Comparison of ENCODE assay signal across 8 cellular contexts in the genomic region with DNA sequence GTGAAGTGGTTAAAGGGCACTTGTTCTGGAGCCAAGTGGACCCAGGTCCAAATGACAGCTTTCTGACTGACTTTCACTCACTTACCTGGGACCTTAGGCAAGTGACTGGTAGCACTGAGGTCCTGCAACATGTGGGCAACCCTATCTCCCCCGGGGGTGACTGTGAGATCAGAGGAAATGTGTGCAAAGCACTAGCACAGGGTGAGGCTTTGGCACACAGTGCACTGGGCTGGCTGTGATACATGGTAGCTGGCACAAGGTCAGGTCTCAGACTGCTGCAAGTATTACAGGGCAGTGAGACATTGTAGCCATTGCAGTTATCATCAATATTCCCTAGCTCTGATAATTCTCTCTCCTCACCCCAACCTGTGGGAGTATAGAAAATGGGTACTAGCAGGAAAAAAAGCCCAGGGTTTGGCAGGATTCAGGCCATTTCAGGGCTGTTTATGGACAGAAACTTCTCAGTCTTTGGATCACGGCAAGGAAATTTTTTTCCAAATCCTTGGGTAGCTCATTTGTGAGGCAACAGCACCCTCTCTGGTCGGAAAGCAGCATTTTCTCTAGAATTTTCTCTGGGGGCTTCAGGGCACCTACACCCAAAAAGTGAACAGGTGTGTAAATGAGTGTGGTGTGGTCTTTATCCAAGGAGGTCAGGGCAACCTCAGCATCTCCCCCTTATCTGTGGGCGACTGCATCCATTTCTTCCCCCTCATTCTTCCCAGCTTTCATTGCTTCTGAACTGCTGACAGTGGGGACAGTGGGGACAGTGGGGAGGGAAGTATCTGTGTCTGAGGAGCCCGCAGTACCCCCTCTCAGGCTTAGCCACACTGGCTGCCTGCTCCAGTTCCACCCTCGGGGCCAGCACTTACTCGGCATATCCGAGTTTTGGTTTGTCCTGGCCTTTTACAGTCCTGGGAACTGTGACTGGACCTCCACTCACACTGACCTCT.
DNase-seq lines count a peak whose midpoint lies in the region; ATAC-seq, FAIRE-seq and TF ChIP-seq lines count a peak whose summit lies in the region.

No MANE protein-coding gene starts in this region.

- TF ChIP-seq EP300 in HepG2 (IDR thresholded peaks at IDR 0.05; ENCODE audit: low read depth in 2 of 2, low read length in 2 of 2) (no peak), HepG2 (CRISPR knock-in tag; IDR thresholded peaks at IDR 0.05; ENCODE audit: borderline replicate concordance) (no peak)

- H3K4me2 ChIP-seq in HepG2 (ENCODE audit: low read depth, low read length): no peak overlapping the region

- H2AFZ ChIP-seq in HepG2 (ENCODE audit: low read length): no peak overlapping the region

- intact Hi-C loops in HepG2 (cut with micrococcal nuclease; ENCODE audit: unreplicated experiment): loop anchor here (1.0 kb wide), 1 partner anchor 367 kb away; no protein-coding TSS in a partner anchor

- no peak for TF ChIP-seq POLR2A in HepG2 (IDR thresholded peaks at IDR 0.05; ENCODE audit: insufficient read depth in 1 of 2, low read depth in 2 of 2, low read length in 2 of 2)

- no TSS peak for BruUV-seq in HepG2 (replicated peaks; lab: Mats Ljungman, UMichigan)

- H3K27me3 ChIP-seq in bronchial epithelial cell (ENCODE audit: control insufficient read depth, insufficient read depth, low read length) (no peaks in the 10 kb centered on the region), HepG2 (ENCODE audit: control insufficient read depth in 1 of 2, insufficient read depth in 2 of 2, low read length in 2 of 2) (peaks cover 7 to 59% of the 10 kb centered on the region in 2 experiments; a peak in 4 of 5 replicates)

- H3K79me2 ChIP-seq in HepG2 (ENCODE audit: insufficient read depth, low read length): no peaks in the 10 kb centered on the region

- H4K20me1 ChIP-seq in HepG2 (ENCODE audit: insufficient read depth, low read length): no peaks in the 10 kb centered on the region

- no peaks in the 10 kb centered on the region for H3K36me3 ChIP-seq in bronchial epithelial cell (ENCODE audit: control insufficient read depth, insufficient read depth, low read length)
- H3K36me3 ChIP-seq in HepG2 (replicated peaks in 1 of 2; ENCODE audit: control insufficient read depth in 1 of 2, insufficient read depth in 2 of 2, low read length in 2 of 2): no peaks in the 10 kb centered on the region

- CTCF ChIA-PET in HepG2 (lab: Yijun Ruan, JAX; ENCODE audit: low intra/inter-chr PET ratio, low total read pairs): interaction anchor here (1.0 to 1.5 kb wide), 3 partner anchors 235 to 585 kb away, joined by 3 to 10 read pairs (median 3); no protein-coding TSS in a partner anchor

- H3K27ac ChIP-seq in HepG2 (ENCODE audit: extremely low read length, insufficient read depth, low read length): no peak overlapping the region

- FAIRE-seq in bronchial epithelial cell (lab: Jason Lieb, UNC): peak; percentile 92
- FAIRE-seq in HepG2 (lab: Jason Lieb, UNC): peak; percentile 60

- H3K4me3 ChIP-seq in bronchial epithelial cell (ENCODE audit: low read depth, low read length) (no peak overlapping the region), HepG2 (replicated peaks in 1 of 3; ENCODE audit: insufficient read depth in 1 of 3, low read depth in 2 of 3, low read length in 3 of 3) (no peak overlapping the region)

- ATAC-seq in HepG2 (peak; percentile 48), GM21723 (IDR thresholded peaks at IDR 0.05; ENCODE audit: unreplicated experiment) (no peak)

- DNase-seq in DMS 273 treated with DMSO at 0.1 percent for 48 hours (lab: John Stamatoyannopoulos, UW) (peak; percentile 51), M059J (ENCODE audit: low read depth) (peak; percentile 12), bronchial epithelial cell (ENCODE audit: low read depth) (peak; percentile 2), HepG2 (ENCODE audit: low spot score) (no peak), COLO668 (lab: John Stamatoyannopoulos, UW; ENCODE audit: unreplicated experiment) (no peak), NCI-H146 (lab: John Stamatoyannopoulos, UW) (no peak)
- DNase-seq in stimulated activated CD4-positive, alpha-beta T cell treated with anti-CD3 and anti-CD28 coated beads, Interleukin-4, amount 100 ng/mL, for 1 hour: no peak

- H3K9me3 ChIP-seq in HepG2 (ENCODE audit: low read length): no peaks in the 10 kb centered on the region

- peak; percentile 43; the same call in 1 of the 2 replicates for TF ChIP-seq RAD21 in HepG2 (CRISPR knock-in tag; IDR thresholded peaks at IDR 0.05)

- no peaks in the 10 kb centered on the region for H3K4me1 ChIP-seq in HepG2 (ENCODE audit: insufficient read depth, low read length)

- 0% methylated on average over 8 of the region's 8 CpGs for WGBS in HepG2 (ENCODE audit: low lambda C conversion rate)

- POLR2A ChIA-PET in HepG2 (lab: Yijun Ruan, JAX): no interaction called here

- in situ Hi-C loops in HepG2 (cut with HindIII; ENCODE audit: extremely low pct_ligation_motif_present, low pct_unique_long_range_greater_than_20kb): no loop called here

- no peak overlapping the region for H3K9ac ChIP-seq in HepG2 (ENCODE audit: insufficient read depth, low read depth, low read length)

- peak; percentile 41 for TF ChIP-seq CTCF in bronchial epithelial cell (IDR thresholded peaks at IDR 0.05; ENCODE audit: insufficient read depth, low read length, severe bottlenecking)
- peak; percentile 55 for TF ChIP-seq CTCF in HepG2 (CRISPR knock-in tag; IDR thresholded peaks at IDR 0.05)

TF ChIP-seq in HepG2, 621 proteins besides CTCF, POLR2A, EP300 and RAD21 (continues in another document):
- TF ChIP-seq STAG1 (CRISPR knock-in tag; IDR thresholded peaks at IDR 0.05): peak; percentile 77
- no peak for TF ChIP-seq ZBTB20 (CRISPR knock-in tag; IDR thresholded peaks at IDR 0.05; ENCODE audit: borderline replicate concordance, low read depth)
- TF ChIP-seq, protein P1, sequence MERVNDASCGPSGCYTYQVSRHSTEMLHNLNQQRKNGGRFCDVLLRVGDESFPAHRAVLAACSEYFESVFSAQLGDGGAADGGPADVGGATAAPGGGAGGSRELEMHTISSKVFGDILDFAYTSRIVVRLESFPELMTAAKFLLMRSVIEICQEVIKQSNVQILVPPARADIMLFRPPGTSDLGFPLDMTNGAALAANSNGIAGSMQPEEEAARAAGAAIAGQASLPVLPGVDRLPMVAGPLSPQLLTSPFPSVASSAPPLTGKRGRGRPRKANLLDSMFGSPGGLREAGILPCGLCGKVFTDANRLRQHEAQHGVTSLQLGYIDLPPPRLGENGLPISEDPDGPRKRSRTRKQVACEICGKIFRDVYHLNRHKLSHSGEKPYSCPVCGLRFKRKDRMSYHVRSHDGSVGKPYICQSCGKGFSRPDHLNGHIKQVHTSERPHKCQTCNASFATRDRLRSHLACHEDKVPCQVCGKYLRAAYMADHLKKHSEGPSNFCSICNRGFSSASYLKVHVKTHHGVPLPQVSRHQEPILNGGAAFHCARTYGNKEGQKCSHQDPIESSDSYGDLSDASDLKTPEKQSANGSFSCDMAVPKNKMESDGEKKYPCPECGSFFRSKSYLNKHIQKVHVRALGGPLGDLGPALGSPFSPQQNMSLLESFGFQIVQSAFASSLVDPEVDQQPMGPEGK (CRISPR knock-in tag; IDR thresholded peaks at IDR 0.05): peak; percentile 36; the same call in 1 of the 2 replicates
- TF ChIP-seq, protein P2, sequence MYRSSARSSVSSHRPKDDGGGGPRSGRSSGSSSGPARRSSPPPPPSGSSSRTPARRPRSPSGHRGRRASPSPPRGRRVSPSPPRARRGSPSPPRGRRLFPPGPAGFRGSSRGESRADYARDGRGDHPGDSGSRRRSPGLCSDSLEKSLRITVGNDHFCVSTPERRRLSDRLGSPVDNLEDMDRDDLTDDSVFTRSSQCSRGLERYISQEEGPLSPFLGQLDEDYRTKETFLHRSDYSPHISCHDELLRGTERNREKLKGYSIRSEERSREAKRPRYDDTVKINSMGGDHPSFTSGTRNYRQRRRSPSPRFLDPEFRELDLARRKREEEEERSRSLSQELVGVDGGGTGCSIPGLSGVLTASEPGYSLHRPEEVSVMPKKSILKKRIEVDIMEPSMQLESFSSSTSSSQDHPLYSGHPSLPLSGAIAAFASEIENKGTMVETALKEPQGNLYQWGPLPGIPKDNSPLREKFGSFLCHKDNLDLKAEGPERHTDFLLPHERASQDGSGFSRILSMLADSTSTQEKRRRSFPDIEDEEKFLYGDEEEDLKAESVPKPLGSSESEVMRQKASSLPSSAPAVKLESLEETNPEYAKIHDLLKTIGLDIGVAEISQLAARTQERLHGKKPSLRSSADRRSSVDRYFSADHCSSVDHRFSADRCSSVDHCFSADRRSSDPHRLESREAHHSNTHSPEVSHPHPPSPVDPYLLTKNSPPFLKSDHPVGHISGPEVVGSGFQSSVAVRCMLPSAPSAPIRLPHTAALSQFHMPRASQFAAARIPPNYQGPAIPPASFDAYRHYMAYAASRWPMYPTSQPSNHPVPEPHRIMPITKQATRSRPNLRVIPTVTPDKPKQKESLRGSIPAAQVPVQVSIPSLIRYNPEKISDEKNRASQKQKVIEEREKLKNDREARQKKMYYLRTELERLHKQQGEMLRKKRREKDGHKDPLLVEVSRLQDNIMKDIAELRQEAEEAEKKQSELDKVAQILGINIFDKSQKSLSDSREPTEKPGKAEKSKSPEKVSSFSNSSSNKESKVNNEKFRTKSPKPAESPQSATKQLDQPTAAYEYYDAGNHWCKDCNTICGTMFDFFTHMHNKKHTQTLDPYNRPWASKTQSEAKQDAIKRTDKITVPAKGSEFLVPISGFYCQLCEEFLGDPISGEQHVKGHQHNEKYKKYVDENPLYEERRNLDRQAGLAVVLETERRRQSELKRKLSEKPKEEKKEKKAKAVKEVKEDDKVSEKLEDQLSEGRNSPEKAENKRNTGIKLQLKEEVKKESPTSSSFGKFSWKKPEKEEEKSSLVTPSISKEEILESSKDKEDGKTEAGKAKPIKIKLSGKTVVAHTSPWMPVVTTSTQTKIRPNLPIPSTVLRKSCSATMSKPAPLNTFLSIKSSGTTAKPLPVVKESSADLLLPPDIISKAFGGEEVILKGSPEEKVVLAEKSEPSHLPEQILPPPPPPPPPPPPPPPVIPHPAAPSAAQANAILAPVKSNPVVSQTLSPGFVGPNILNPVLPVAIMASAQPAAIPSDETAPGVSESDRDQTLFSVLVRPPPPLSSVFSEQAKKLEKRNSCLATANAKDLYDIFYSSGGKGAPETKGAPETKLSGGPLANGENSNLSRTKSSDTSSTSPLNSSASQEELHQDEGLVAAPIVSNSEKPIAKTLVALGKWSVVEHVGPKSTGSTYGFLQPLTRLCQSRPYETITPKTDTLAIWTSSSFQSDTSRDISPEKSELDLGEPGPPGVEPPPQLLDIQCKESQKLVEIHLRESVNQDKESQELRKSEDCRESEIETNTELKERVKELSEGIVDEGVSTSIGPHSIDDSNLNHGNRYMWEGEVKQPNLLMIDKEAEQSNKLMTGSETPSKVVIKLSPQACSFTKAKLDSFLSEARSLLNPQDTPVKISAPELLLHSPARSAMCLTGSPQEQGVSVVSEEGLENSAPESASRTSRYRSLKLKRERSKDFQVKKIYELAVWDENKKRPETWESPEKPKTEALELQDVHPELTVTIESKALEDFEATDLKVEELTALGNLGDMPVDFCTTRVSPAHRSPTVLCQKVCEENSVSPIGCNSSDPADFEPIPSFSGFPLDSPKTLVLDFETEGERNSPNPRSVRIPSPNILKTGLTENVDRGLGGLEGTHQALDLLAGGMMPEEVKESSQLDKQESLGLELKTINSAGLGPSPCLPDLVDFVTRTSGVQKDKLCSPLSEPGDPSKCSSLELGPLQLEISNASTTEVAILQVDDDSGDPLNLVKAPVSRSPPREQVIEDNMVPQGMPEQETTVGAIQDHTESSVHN (CRISPR knock-in tag; IDR thresholded peaks at IDR 0.05): peak; percentile 77; the same call in 1 of the 2 replicates

Comparison
In these comparisons a context has a peak if more than half of its experiments do, and no peak if none do; other contexts are left out.
1. DNase-seq: peak in DMS 273 treated with DMSO at 0.1 percent for 48 hours (single experiment), M059J (single experiment) and bronchial epithelial cell (single experiment); none in HepG2 (single experiment), COLO668 (single experiment), stimulated activated CD4-positive, alpha-beta T cell treated with anti-CD3 and anti-CD28 coated beads, Interleukin-4, amount 100 ng/mL, for 1 hour (single experiment) and NCI-H146 (single experiment).